In the genomic region with DNA sequence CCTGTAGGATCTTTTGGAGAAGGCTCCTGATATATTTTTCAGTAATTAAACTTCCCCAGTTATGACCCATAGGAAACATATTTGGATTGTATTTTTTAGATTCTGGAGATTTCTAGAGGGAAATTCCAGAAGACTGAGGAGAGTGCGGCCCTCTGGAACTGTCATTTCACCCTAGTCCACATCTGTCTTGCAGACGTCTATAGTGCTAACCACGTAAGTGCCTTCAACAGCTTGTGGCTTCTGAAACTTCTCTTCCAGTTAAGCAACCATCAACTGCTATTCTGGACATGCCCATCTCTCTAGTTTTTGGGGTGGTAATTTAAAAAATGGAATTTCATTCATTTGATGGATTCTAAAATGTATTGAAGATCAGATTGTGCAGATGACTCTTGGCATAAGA, we compare ENCODE assay signal across 19 cellular contexts.
"Had no signal": no experiment of that assay in that cellular context is flagged by ENCODE, and none has a peak within 500 bp of the region (broad histone marks: within the 10 kb centered on the region; RNA-seq: fewer than 3 reads in every experiment).

No MANE protein-coding gene starts in this region.

- FAIRE-seq: urothelium cell line had no signal

- H3K36me3 ChIP-seq: esophagus squamous epithelium, gastroesophageal sphincter, right atrium auricular region, sigmoid colon, stomach had no signal

- H3K9me3 ChIP-seq: esophagus squamous epithelium, gastroesophageal sphincter, right atrium auricular region, sigmoid colon, stomach had no signal

- DNase-seq: esophagus squamous epithelium; foreskin fibroblast; glutamatergic neuron; islet precursor cell; mammary epithelial cell; naive thymus-derived CD4-positive, alpha-beta T cell; posterior cingulate gyrus; sigmoid colon; stimulated activated CD4-positive, alpha-beta T cell treated with anti-CD3 and anti-CD28 coated beads, Interleukin-2, amount 100 ng/mL, for 24 hours; stimulated activated CD4-positive, alpha-beta T cell treated with anti-CD3 and anti-CD28 coated beads, Interleukin-4, amount 100 ng/mL, for 4 hours; stimulated activated naive CD4-positive, alpha-beta T cell; stomach; substantia nigra; trophoblast cell had no signal

- ATAC-seq: gastroesophageal sphincter; left lobe of liver; naive thymus-derived CD4-positive, alpha-beta T cell had no signal

- H3K27me3 ChIP-seq: right atrium auricular region had no signal

- H3K4me3 ChIP-seq: esophagus squamous epithelium, gastroesophageal sphincter, right atrium auricular region, sigmoid colon, skin epidermis, stomach had no signal

- H3K4me1 ChIP-seq: esophagus squamous epithelium, gastroesophageal sphincter, right atrium auricular region, sigmoid colon, stomach had no signal

- H3K27ac ChIP-seq: esophagus squamous epithelium, gastroesophageal sphincter, right atrium auricular region, sigmoid colon, skin epidermis, stomach had no signal
